Comparison of ENCODE assay signal across 20 cellular contexts in genomic region chr15:43273243-43273642, GRCh38. TPM values are rescaled to one million over a fixed set of nuclear protein-coding genes. Genes with fewer than 3 reads are reported as not detected.
"Had no signal": no experiment of that assay in that cellular context is flagged by ENCODE, and none has a peak within 500 bp of the region (broad histone marks: within the 10 kb centered on the region; RNA-seq: fewer than 3 reads in every experiment).

No MANE protein-coding gene starts in this region.

- H3K27ac Mint-ChIP-seq: naive thymus-derived CD4-positive, alpha-beta T cell; nephron progenitor cell had no signal

- H3K4me3 ChIP-seq: dorsolateral prefrontal cortex, heart right ventricle, lung, ovary, right lobe of liver had no signal

- H3K4me1 ChIP-seq: right lobe of liver had no signal

- H3K4me1 Mint-ChIP-seq: nephron progenitor cell had no signal

- H3K36me3 ChIP-seq: heart right ventricle, ovary, right lobe of liver had no signal

- H3K27me3 ChIP-seq: ovary, right lobe of liver had no signal

- H3K9me3 ChIP-seq: ovary, right lobe of liver had no signal

- DNase-seq: central memory CD4-positive, alpha-beta T cell; cortex of kidney; dorsolateral prefrontal cortex; effector CD8-positive, alpha-beta T cell; heart right ventricle; islet precursor cell; left ventricle myocardium superior; mesendoderm; naive thymus-derived CD4-positive, alpha-beta T cell; nephron progenitor cell; ovary; right lobe of liver; stimulated activated CD4-positive, alpha-beta T cell treated with anti-CD3 and anti-CD28 coated beads, Interleukin-2, amount 100 ng/mL, for 24 hours; stimulated activated naive CD4-positive, alpha-beta T cell treated with Interleukin-2 at 50 U/mL for 16 hours; trophoblast cell had no signal

- H3K4me3 Mint-ChIP-seq: nephron progenitor cell had no signal

- ATAC-seq: naive thymus-derived CD4-positive, alpha-beta T cell had no signal

- H3K27ac ChIP-seq: dorsolateral prefrontal cortex, ovary, right lobe of liver had no signal

RNA-seq across cellular contexts. Expression of gene TGM5, which starts 6.5 kb away (rescaled TPM):
- total RNA-seq: chondrocyte, frontal cortex, heart right ventricle, left ventricle myocardium superior, mononuclear cell, ovary, right lobe of liver had no signal

RNA-seq across cellular contexts. Expression of gene TGM7, which starts 28.8 kb away (rescaled TPM):
- total RNA-seq: chondrocyte; frontal cortex; heart right ventricle; left ventricle myocardium superior; lung; mononuclear cell; naive thymus-derived CD4-positive, alpha-beta T cell; posterior vena cava; right lobe of liver had no signal

RNA-seq across cellular contexts. Expression of gene EPB42, which starts 52.4 kb away (rescaled TPM):
- total RNA-seq: chondrocyte; naive thymus-derived CD4-positive, alpha-beta T cell had no signal
